In the genomic region with DNA sequence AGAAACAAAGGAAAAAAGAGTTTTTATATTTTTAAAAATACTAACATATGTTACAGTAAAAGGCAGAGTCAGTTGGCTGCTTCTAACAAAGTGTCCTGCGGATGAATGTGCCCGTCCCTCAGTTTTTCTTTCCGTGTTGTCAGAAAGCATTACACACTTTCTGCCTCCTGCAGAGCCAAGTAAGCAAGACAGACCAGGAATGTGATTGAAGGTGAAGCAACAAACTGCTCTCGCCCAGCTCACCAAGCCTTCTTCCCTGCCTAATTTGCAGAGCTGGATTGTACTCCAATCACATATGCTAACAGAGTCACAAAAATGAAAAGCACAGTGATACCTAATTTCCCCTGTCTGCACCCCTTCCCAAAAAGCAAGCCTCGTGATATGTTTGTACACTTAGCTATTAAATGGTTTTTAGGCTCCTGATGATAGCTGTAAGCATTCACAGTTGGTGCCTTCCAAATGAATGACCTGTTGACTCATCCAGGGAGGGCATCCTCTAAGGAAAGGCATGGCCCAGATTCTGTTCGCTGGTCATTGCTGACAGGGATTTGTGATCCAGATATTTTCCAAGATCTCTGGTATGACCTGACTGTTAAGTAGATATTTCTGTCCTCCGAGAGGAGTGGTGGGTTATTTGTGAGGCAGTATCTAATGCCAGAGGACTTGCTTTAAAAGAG, we compare ENCODE assay signal across 19 cellular contexts.
A peak's percentile ranks its signal among the peaks of the same experiment; 100 is the strongest.
DNase-seq lines count a peak whose midpoint lies in the region; ATAC-seq and TF ChIP-seq lines count a peak whose summit lies in the region.
"Had no signal": no experiment of that assay in that cellular context is flagged by ENCODE, and none has a peak within 500 bp of the region (broad histone marks: within the 10 kb centered on the region; RNA-seq: fewer than 3 reads in every experiment).

No MANE protein-coding gene starts in this region.

- peaks cover 4% of the 10 kb centered on the region for H3K4me1 ChIP-seq in GM23338 (ENCODE audit: insufficient read depth)
- H3K4me1 ChIP-seq in gastrocnemius medialis, result peaks cover 0 to 7% of the 10 kb centered on the region in 2 donors
- H3K4me1 ChIP-seq in PC-3 (ENCODE audit: insufficient read depth, low read length), result no peaks in the 10 kb centered on the region

- no peak overlapping the region for H3K4me2 ChIP-seq in GM23338
- H3K4me2 ChIP-seq in PC-3 (ENCODE audit: low read length), result no peak overlapping the region

- H3K36me3 Mint-ChIP-seq in GM23338 (ENCODE audit: low read depth) (no peaks in the 10 kb centered on the region), chondrocyte (ENCODE audit: low read depth) (no peaks in the 10 kb centered on the region)

- H3K36me3 ChIP-seq in GM23338 (ENCODE audit: insufficient read depth), result no peaks in the 10 kb centered on the region
- no peaks in the 10 kb centered on the region for H3K36me3 ChIP-seq in gastrocnemius medialis
- H3K36me3 ChIP-seq in PC-3 (ENCODE audit: low read depth, low read length), result no peaks in the 10 kb centered on the region
- H3K36me3 ChIP-seq: spleen had no signal

- no peak overlapping the region for H3K27ac ChIP-seq in GM23338 (ENCODE audit: low read depth)
- H3K27ac ChIP-seq in gastrocnemius medialis, result peak overlapping the region in 2 of 4 donors; percentile 39 to 46
- no peak overlapping the region for H3K27ac ChIP-seq in PC-3 (ENCODE audit: low read length)
- H3K27ac ChIP-seq: RWPE1 had no signal

- H3K27me3 Mint-ChIP-seq in GM23338 (ENCODE audit: insufficient read depth, low read depth, poor library complexity) (no peaks in the 10 kb centered on the region), chondrocyte (ENCODE audit: low read depth) (no peaks in the 10 kb centered on the region)
- H3K27me3 Mint-ChIP-seq: activated CD4-positive, alpha-beta T cell treated with anti-CD3 and anti-CD28 coated beads, Interleukin-2, amount 10 ng/mL, durations not matched to agents 7 days and 5 days; B cell had no signal

- TF ChIP-seq POLR2A in gastrocnemius medialis (IDR thresholded peaks at IDR 0.05), result no peak

- intact Hi-C loops in gastrocnemius medialis (cut with DNase I; ENCODE audit: low total_unique reads) (no loop called here), PC-3 (cut with micrococcal nuclease) (no loop called here)

- BruUV-seq in PC-3 (replicated peaks; lab: Mats Ljungman, UMichigan), result no TSS peak

- 0 out of 2 replicates have a peak overlapping the region, but pooled peaks have one; percentile 45 for H3K27ac Mint-ChIP-seq in GM23338
- H3K27ac Mint-ChIP-seq in chondrocyte (ENCODE audit: unreplicated experiment), result peak overlapping the region; percentile 9
- H3K27ac Mint-ChIP-seq: activated CD4-positive, alpha-beta T cell treated with anti-CD3 and anti-CD28 coated beads, Interleukin-2, amount 10 ng/mL, durations not matched to agents 7 days and 5 days; B cell had no signal

- no peaks in the 10 kb centered on the region for H3K9me2 ChIP-seq in GM23338 (ENCODE audit: insufficient read depth)
- no peaks in the 10 kb centered on the region for H3K9me2 ChIP-seq in PC-3 (replicated peaks; ENCODE audit: low read length)

- H3K9ac ChIP-seq in PC-3 (ENCODE audit: low read length), result no peak overlapping the region

- no peaks in the 10 kb centered on the region for H3K27me3 ChIP-seq in GM23338 (ENCODE audit: insufficient read depth)
- H3K27me3 ChIP-seq in gastrocnemius medialis, result no peaks in the 10 kb centered on the region
- no peaks in the 10 kb centered on the region for H3K27me3 ChIP-seq in PC-3 (ENCODE audit: low read length)
- H3K27me3 ChIP-seq: spleen had no signal

- H3K4me3 Mint-ChIP-seq in GM23338 (no peak overlapping the region), chondrocyte (ENCODE audit: unreplicated experiment) (no peak overlapping the region)
- H3K4me3 Mint-ChIP-seq: activated CD4-positive, alpha-beta T cell treated with anti-CD3 and anti-CD28 coated beads, Interleukin-2, amount 10 ng/mL, durations not matched to agents 7 days and 5 days; B cell had no signal

- H2AFZ ChIP-seq in GM23338, result peak overlapping the region; percentile 85; the same call in 1 of the 2 replicates
- no peak overlapping the region for H2AFZ ChIP-seq in PC-3 (ENCODE audit: low read length)

- peak; percentile 28 for DNase-seq in GM23338 (ENCODE audit: low spot score)
- no peak for DNase-seq in chondrocyte (ENCODE audit: low spot score)
- peak; percentile 26 for DNase-seq in iPS-NIHi7 (ENCODE audit: extremely low spot score)
- DNase-seq in gastrocnemius medialis, result no peak
- no peak for DNase-seq in AG08395 (ENCODE audit: low spot score)
- DNase-seq in T-helper 9 cell, result no peak
- DNase-seq in PC-3, result no peak
- no peak for DNase-seq in NCI-H2081 (lab: John Stamatoyannopoulos, UW)
- DNase-seq: activated CD4-positive, alpha-beta T cell treated with anti-CD3 and anti-CD28 coated beads, Interleukin-2, amount 10 ng/mL, durations not matched to agents 7 days and 5 days; amniotic stem cell; DMS 273 treated with DMSO at 0.1 percent for 48 hours; effector CD8-positive, alpha-beta T cell; NCI-H1694 treated with DMSO at 0.1 percent for 48 hours; NCI-H526 treated with DMSO at 0.1 percent for 48 hours; T1000 had no signal

- H3F3A ChIP-seq in GM23338 (replicated peaks; ENCODE audit: low read depth) (no peaks in the 10 kb centered on the region), PC-3 (ENCODE audit: low read length, unreplicated experiment) (no peaks in the 10 kb centered on the region)

- H4K20me1 ChIP-seq in GM23338 (replicated peaks; ENCODE audit: insufficient read depth) (no peaks in the 10 kb centered on the region), PC-3 (ENCODE audit: low read length) (no peaks in the 10 kb centered on the region)

- H3K9me3 ChIP-seq in gastrocnemius medialis (no peaks in the 10 kb centered on the region), PC-3 (ENCODE audit: low read length) (no peaks in the 10 kb centered on the region)
- H3K9me3 ChIP-seq: spleen had no signal

- CTCF ChIA-PET in PC-3 (lab: Charles Lee), result no interaction called here

- H3K4me1 Mint-ChIP-seq in GM23338 (peaks cover 16% of the 10 kb centered on the region), chondrocyte (ENCODE audit: low read depth) (peaks cover 34% of the 10 kb centered on the region)
- H3K4me1 Mint-ChIP-seq: activated CD4-positive, alpha-beta T cell treated with anti-CD3 and anti-CD28 coated beads, Interleukin-2, amount 10 ng/mL, durations not matched to agents 7 days and 5 days; B cell had no signal

- ATAC-seq in GM23338 (peak; percentile 71), gastrocnemius medialis (peak; percentile 49 to 57), PC-3 (no peak)
- ATAC-seq: HCT116 had no signal

- H3K79me2 ChIP-seq in GM23338 (replicated peaks; ENCODE audit: insufficient read depth) (no peaks in the 10 kb centered on the region), PC-3 (ENCODE audit: low read length) (no peaks in the 10 kb centered on the region)

- no peak for TF ChIP-seq CTCF in GM23338 (conservative IDR thresholded peaks at IDR 0.05; ENCODE audit: low read depth in 2 of 2)
- no peak for TF ChIP-seq CTCF in chondrocyte (IDR thresholded peaks at IDR 0.05)
- no peak for TF ChIP-seq CTCF in gastrocnemius medialis (IDR thresholded peaks at IDR 0.05 in 4 of 5, conservative IDR thresholded peaks at IDR 0.05 in 1 of 5)
- TF ChIP-seq CTCF in PC-3 (conservative IDR thresholded peaks at IDR 0.05; ENCODE audit: low read depth, low read length), result no peak

- in situ Hi-C loops in gastrocnemius medialis (cut with MboI; ENCODE audit: low sequenced_read_pairs in 4 of 4), result no loop called here

- POLR2A ChIA-PET in PC-3 (lab: Charles Lee; ENCODE audit: unreplicated experiment), result no interaction called here

- H3K4me3 ChIP-seq in GM23338 (no peak overlapping the region), gastrocnemius medialis (no peak overlapping the region), PC-3 (ENCODE audit: low read length) (no peak overlapping the region)
- H3K4me3 ChIP-seq: spleen had no signal

- H3K9me3 Mint-ChIP-seq in GM23338 (no peaks in the 10 kb centered on the region; the same call in 2 of the 3 replicates), chondrocyte (ENCODE audit: low read depth) (peaks cover 3% of the 10 kb centered on the region)

TF ChIP-seq in GM23338, 12 proteins besides CTCF, POLR2A, EP300 and RAD21:
- no peak for TF ChIP-seq EZH2 (IDR thresholded peaks at IDR 0.05; ENCODE audit: low read depth, unreplicated experiment)
- TF ChIP-seq, protein P1, sequence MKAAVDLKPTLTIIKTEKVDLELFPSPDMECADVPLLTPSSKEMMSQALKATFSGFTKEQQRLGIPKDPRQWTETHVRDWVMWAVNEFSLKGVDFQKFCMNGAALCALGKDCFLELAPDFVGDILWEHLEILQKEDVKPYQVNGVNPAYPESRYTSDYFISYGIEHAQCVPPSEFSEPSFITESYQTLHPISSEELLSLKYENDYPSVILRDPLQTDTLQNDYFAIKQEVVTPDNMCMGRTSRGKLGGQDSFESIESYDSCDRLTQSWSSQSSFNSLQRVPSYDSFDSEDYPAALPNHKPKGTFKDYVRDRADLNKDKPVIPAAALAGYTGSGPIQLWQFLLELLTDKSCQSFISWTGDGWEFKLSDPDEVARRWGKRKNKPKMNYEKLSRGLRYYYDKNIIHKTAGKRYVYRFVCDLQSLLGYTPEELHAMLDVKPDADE (IDR thresholded peaks at IDR 0.05), result no peak
TF ChIP-seq in GM23338: peak in this region for 0.

Comparison
In these comparisons a context has a peak if more than half of its experiments do, and no peak if none do; other contexts are left out.
1. DNase-seq: peak in GM23338 (single experiment) and iPS-NIHi7 (single experiment); none in chondrocyte (single experiment), gastrocnemius medialis (0 of 2), AG08395 (single experiment), T-helper 9 cell (single experiment), PC-3 (single experiment) and NCI-H2081 (0 of 2).